Comparison of ENCODE assay signal across 17 cellular contexts in genomic region chr6:40721252-40721936, GRCh38.
A peak's percentile ranks its signal among the peaks of the same experiment; 100 is the strongest.
DNase-seq lines count a peak whose midpoint lies in the region; ATAC-seq, FAIRE-seq and TF ChIP-seq lines count a peak whose summit lies in the region.
"Had no signal": no experiment of that assay in that cellular context is flagged by ENCODE, and none has a peak within 500 bp of the region (broad histone marks: within the 10 kb centered on the region; RNA-seq: fewer than 3 reads in every experiment).

No MANE protein-coding gene starts in this region.

- no peak for TF ChIP-seq RAD21 in H1 (IDR thresholded peaks at IDR 0.05 in 1 of 2, conservative IDR thresholded peaks at IDR 0.05 in 1 of 2; ENCODE audit: low read depth in 2 of 2, low read length in 2 of 2)

- H3K18ac ChIP-seq in H1 (ENCODE audit: extremely low read depth, low read length), result no peak overlapping the region

- H2BK12ac ChIP-seq in H1 (ENCODE audit: low read depth, low read length), result peak overlapping the region; percentile 10; the same call in 1 of the 2 replicates

- no peak overlapping the region for H3K23ac ChIP-seq in H1 (ENCODE audit: insufficient read length)

- 90% methylated on average over 6 of the region's 7 CpGs; no CpG with 5 or more reads in 1 of the 2 experiments for WGBS in H1 (ENCODE audit: extremely low coverage in 1 of 2, insufficient coverage in 1 of 2, insufficient read length in 1 of 2, insufficient replicate concordance in 2 of 2, low coverage in 1 of 2, low lambda C conversion rate in 2 of 2, missing lambda C conversion rate in 1 of 2), 2 experiments

- no peak overlapping the region for H3K4me3 ChIP-seq in H1 (ENCODE audit: extremely low read depth in 1 of 4, insufficient read depth in 2 of 4, low read depth in 3 of 4, low read length in 4 of 4)
- H3K4me3 ChIP-seq: GM23248 had no signal

- peaks cover 3% of the 10 kb centered on the region; the same call in 1 of the 2 replicates for H3K23me2 ChIP-seq in H1 (ENCODE audit: low read depth, low read length)

- H3K56ac ChIP-seq in H1 (replicated peaks; ENCODE audit: insufficient read length, low read depth, low read length), result no peak overlapping the region

- no peak overlapping the region for H3K27ac ChIP-seq in H1 (ENCODE audit: low read depth, low read length)
- H3K27ac ChIP-seq: C4-2B, GM23248 had no signal

- TF ChIP-seq POLR2A in H1 (IDR thresholded peaks at IDR 0.05; ENCODE audit: control extremely low read depth in 1 of 2, low read depth in 2 of 2, low read length in 2 of 2), result no peak

- no peak overlapping the region for H3K4me2 ChIP-seq in H1 (ENCODE audit: insufficient read depth in 1 of 2, low read depth in 2 of 2, low read length in 2 of 2)

- H3K4ac ChIP-seq in H1 (replicated peaks; ENCODE audit: insufficient read length, low read depth, low read length), result no peak overlapping the region

- FAIRE-seq in H1 (lab: Jason Lieb, UNC), result no peak

- no peaks in the 10 kb centered on the region for H4K20me1 ChIP-seq in H1 (replicated peaks in 1 of 2; ENCODE audit: control insufficient read depth in 1 of 2, insufficient read depth in 2 of 2, low read length in 2 of 2)

- no peak for ATAC-seq in GM19395 (IDR thresholded peaks at IDR 0.05; ENCODE audit: unreplicated experiment)

- DNase-seq in NCI-H2029 (lab: John Stamatoyannopoulos, UW) (peak; percentile 43), NCI-H2029 treated with DMSO at 0.1 percent for 48 hours (lab: John Stamatoyannopoulos, UW) (no peak), NCI-H446 (lab: John Stamatoyannopoulos, UW) (peak; percentile 20 to 74), H1 (ENCODE audit: low read depth in 1 of 2, low spot score in 2 of 2) (no peak), renal cortical epithelial cell (ENCODE audit: low read depth) (peak; percentile 33), iPS-NIHi7 (ENCODE audit: extremely low spot score) (no peak)
- no peak for DNase-seq in effector CD4-positive, alpha-beta T cell
- DNase-seq: 8988T; activated CD4-positive, alpha-beta T cell treated with anti-CD3 and anti-CD28 coated beads for 48 hours; cerebellar nuclear complex; GM23248; NCI-H2081 treated with DMSO at 0.1 percent for 48 hours; NK-92 treated with Interleukin-12 subunit alpha and Interleukin-12 subunit beta, amount 100 ng/mL, for 24 hours; RPMI8226; stimulated activated CD4-positive, alpha-beta T cell treated with anti-CD3 and anti-CD28 coated beads, Interleukin-12 subunit alpha, Interleukin-12 subunit beta, amount 100 ng/mL, for 4 hours had no signal

- no peaks in the 10 kb centered on the region for H3K79me2 ChIP-seq in H1 (ENCODE audit: control insufficient read depth in 1 of 2, insufficient read depth in 2 of 2, low read length in 2 of 2)

- no peak overlapping the region for H4K91ac ChIP-seq in H1 (replicated peaks; ENCODE audit: insufficient read length, low read length)

- no peaks in the 10 kb centered on the region for H3K79me1 ChIP-seq in H1 (ENCODE audit: low read depth, low read length)

- H2AFZ ChIP-seq in H1 (ENCODE audit: low read length), result no peak overlapping the region
- H2AFZ ChIP-seq: GM23248 had no signal

- no peak for TF ChIP-seq EP300 in H1 (IDR thresholded peaks at IDR 0.05; ENCODE audit: borderline replicate concordance in 1 of 2, low read depth in 2 of 2, low read length in 2 of 2)

- no peaks in the 10 kb centered on the region for H3K9me3 ChIP-seq in H1 (ENCODE audit: insufficient read depth in 2 of 2, low read depth in 1 of 2, low read length in 1 of 2)

- no peak overlapping the region for H2BK120ac ChIP-seq in H1 (replicated peaks; ENCODE audit: low read depth, low read length)

- no peaks in the 10 kb centered on the region; a peak in 1 of 7 replicates for H3K27me3 ChIP-seq in H1 (replicated peaks in 1 of 4; ENCODE audit: control insufficient read depth in 3 of 4, extremely low read depth in 1 of 4, insufficient read depth in 3 of 4, low read length in 3 of 4)

- H3K36me3 ChIP-seq in H1 (ENCODE audit: control insufficient read depth in 2 of 4, insufficient read depth in 4 of 4, low read length in 3 of 4), result no peaks in the 10 kb centered on the region

- H3K4me1 ChIP-seq in H1 (replicated peaks in 1 of 4; ENCODE audit: control insufficient read depth in 3 of 4, insufficient read depth in 4 of 4, low read length in 3 of 4), result peaks cover 4 to 12% (median 8%) of the 10 kb centered on the region in 4 experiments

- no peak overlapping the region for H2AK5ac ChIP-seq in H1 (ENCODE audit: low read depth, low read length)

- no peak overlapping the region; the same call in 1 of the 2 replicates for H4K8ac ChIP-seq in H1 (ENCODE audit: extremely low read depth, insufficient read depth, low read length)

- no peak overlapping the region for H3K14ac ChIP-seq in H1 (ENCODE audit: insufficient read length)

- CTCF ChIA-PET in H1 (lab: Charles Lee; ENCODE audit: partially characterized antibody), result interaction anchor here (0.7 to 1.7 kb wide), 6 partner anchors 9 to 388 kb away, joined by 3 to 4 read pairs (median 3); no protein-coding TSS in a partner anchor

- TF ChIP-seq CTCF in H1 (IDR thresholded peaks at IDR 0.05; ENCODE audit: control extremely low read depth in 1 of 3, insufficient read depth in 1 of 3, low read depth in 1 of 3, low read length in 3 of 3), result no peak

- H2BK20ac ChIP-seq in H1 (ENCODE audit: low read length), result no peak overlapping the region

- 0 out of 2 replicates have a peak overlapping the region, but pooled peaks have one; percentile 10 for H2BK15ac ChIP-seq in H1 (ENCODE audit: low read length)

- POLR2A ChIA-PET in H1 (lab: Charles Lee; ENCODE audit: partially characterized antibody), result no interaction called here

- H4K5ac ChIP-seq in H1 (ENCODE audit: insufficient read length, low read depth, low read length), result no peak overlapping the region

- H3K9ac ChIP-seq in H1 (replicated peaks in 1 of 4; ENCODE audit: extremely low read depth in 1 of 4, low read depth in 3 of 4, low read length in 3 of 4), result no peak overlapping the region
- H3K9ac ChIP-seq: GM23248 had no signal

- H2BK5ac ChIP-seq in H1 (ENCODE audit: low read depth, low read length), result no peak overlapping the region

TF ChIP-seq in H1, 55 proteins besides CTCF, POLR2A, EP300 and RAD21 (continues in another document):
- TF ChIP-seq JUND (IDR thresholded peaks at IDR 0.05; ENCODE audit: low read length) (no peak), MAX (IDR thresholded peaks at IDR 0.05) (no peak), FOSL1 (IDR thresholded peaks at IDR 0.05; ENCODE audit: insufficient read depth, low read depth, low read length) (no peak), TAF1 (IDR thresholded peaks at IDR 0.05; ENCODE audit: low read depth, low read length) (no peak)

Comparison
In these comparisons a context has a peak if more than half of its experiments do, and no peak if none do; other contexts are left out.
1. DNase-seq: peak in NCI-H2029 (single experiment), NCI-H446 (2 of 2) and renal cortical epithelial cell (single experiment); none in NCI-H2029 treated with DMSO at 0.1 percent for 48 hours (single experiment), H1 (0 of 2), iPS-NIHi7 (single experiment) and effector CD4-positive, alpha-beta T cell (single experiment).